In the genomic region with DNA sequence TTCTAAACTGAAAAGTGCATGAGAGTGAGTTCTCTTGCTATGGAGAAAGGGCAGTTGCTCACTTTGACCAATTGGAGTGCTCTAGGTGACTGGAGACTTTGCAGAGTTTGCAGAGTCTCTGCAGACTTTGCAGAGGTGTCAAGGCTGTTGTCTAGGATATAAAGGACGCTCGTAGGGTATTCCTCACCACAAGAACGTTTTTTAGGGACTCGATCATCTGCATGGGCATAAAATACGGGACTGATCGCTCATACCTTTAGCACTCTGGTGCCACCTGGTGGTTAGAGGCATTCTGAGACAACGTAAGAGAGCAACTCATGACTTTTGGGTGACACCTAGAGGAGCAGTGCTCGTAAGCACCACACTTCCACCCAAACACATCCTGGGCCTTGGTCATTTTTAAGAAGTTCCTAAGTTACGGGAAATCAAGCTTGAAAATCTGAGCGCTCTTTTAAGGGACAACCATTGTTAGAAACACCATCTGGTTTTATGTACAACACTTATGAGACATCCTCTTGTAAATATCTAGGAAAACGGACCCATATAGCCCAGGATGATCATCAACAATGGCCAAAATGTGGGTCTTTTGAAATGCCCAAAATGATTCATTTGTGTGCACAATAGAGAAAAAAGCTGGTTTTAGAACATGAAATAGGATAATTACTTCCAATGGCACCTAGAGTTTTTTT, we compare ENCODE assay signal across 9 cellular contexts. TPM values are rescaled to one million over a fixed set of nuclear protein-coding genes. Genes with fewer than 3 reads are reported as not detected.
A peak's percentile ranks its signal among the peaks of the same experiment; 100 is the strongest.
DNase-seq lines count a peak whose midpoint lies in the region; ATAC-seq and TF ChIP-seq lines count a peak whose summit lies in the region.
"Had no signal": no experiment of that assay in that cellular context is flagged by ENCODE, and none has a peak within 500 bp of the region (broad histone marks: within the 10 kb centered on the region; RNA-seq: fewer than 3 reads in every experiment).

No MANE protein-coding gene starts in this region.

- WGBS in gastroesophageal sphincter (ENCODE audit: low coverage in 1 of 2), 2 donors: 5 to 11% methylated on average over 9 to 11 of the region's 11 CpGs
- 9 to 12% (median 9%) methylated on average over 11 of the region's 11 CpGs for WGBS in ovary, 3 donors

- H3K27me3 ChIP-seq in SJSA1 (replicated peaks) (no peaks in the 10 kb centered on the region), gastroesophageal sphincter (no peaks in the 10 kb centered on the region), ovary (no peaks in the 10 kb centered on the region), thoracic aorta (replicated peaks; ENCODE audit: insufficient read depth) (no peaks in the 10 kb centered on the region)

- DNase-seq in COLO829 (ENCODE audit: low spot score) (peak; percentile 89), NB4 (ENCODE audit: low read depth) (peak; percentile 93), SJSA1 (ENCODE audit: low read depth in 1 of 2, low spot score in 2 of 2) (peak; percentile 83 to 89), ovary (peak; percentile 86 to 96 (median 91)), thoracic aorta (ENCODE audit: low spot score) (peak; percentile 94)
- peak; percentile 93 for DNase-seq in activated effector memory CD4-positive, alpha-beta T cell treated with anti-CD3 and anti-CD28 coated beads, Interleukin-2, amount 50 U/mL, for 16 hours

- ATAC-seq in GM21825 (IDR thresholded peaks at IDR 0.05; ENCODE audit: unreplicated experiment): peak; percentile 75
- ATAC-seq in gastroesophageal sphincter: peak; percentile 94
- ATAC-seq in thoracic aorta (ENCODE audit: insufficient number of reproducible peaks, low FRiP score, low read depth): peak; percentile 92

- intact Hi-C loops in ovary (cut with DNase I): loop anchor here (2.0 to 5.0 kb wide), 3 partner anchors 122 to 142 kb away; no protein-coding TSS in a partner anchor

- no peaks in the 10 kb centered on the region for H3K9me3 ChIP-seq in SJSA1 (replicated peaks)
- H3K9me3 ChIP-seq in gastroesophageal sphincter: no peaks in the 10 kb centered on the region
- H3K9me3 ChIP-seq in ovary: no peaks in the 10 kb centered on the region
- H3K9me3 ChIP-seq in thoracic aorta: no peaks in the 10 kb centered on the region

- no peaks in the 10 kb centered on the region for H3K4me1 ChIP-seq in SJSA1 (replicated peaks)
- peaks cover 0 to 10% (median 0%) of the 10 kb centered on the region in 3 donors for H3K4me1 ChIP-seq in gastroesophageal sphincter
- peaks cover 3% of the 10 kb centered on the region for H3K4me1 ChIP-seq in ovary (ENCODE audit: insufficient read depth)
- no peaks in the 10 kb centered on the region for H3K4me1 ChIP-seq in thoracic aorta (ENCODE audit: control insufficient read depth in 1 of 2, low read depth in 2 of 2)

- H3K27ac ChIP-seq in SJSA1: no peak overlapping the region
- H3K27ac ChIP-seq in gastroesophageal sphincter: no peak overlapping the region
- H3K27ac ChIP-seq in ovary: no peak overlapping the region
- no peak overlapping the region for H3K27ac ChIP-seq in thoracic aorta

- no peak for TF ChIP-seq EP300 in gastroesophageal sphincter (IDR thresholded peaks at IDR 0.05)
- TF ChIP-seq EP300 in ovary (IDR thresholded peaks at IDR 0.05): no peak

- no peaks in the 10 kb centered on the region for H3K36me3 ChIP-seq in SJSA1
- no peaks in the 10 kb centered on the region for H3K36me3 ChIP-seq in gastroesophageal sphincter
- no peaks in the 10 kb centered on the region for H3K36me3 ChIP-seq in ovary
- H3K36me3 ChIP-seq in thoracic aorta: no peaks in the 10 kb centered on the region

- no peak for TF ChIP-seq POLR2A in NB4 (IDR thresholded peaks at IDR 0.05; ENCODE audit: extremely low read depth, insufficient read length)
- no peak for TF ChIP-seq POLR2A in gastroesophageal sphincter (IDR thresholded peaks at IDR 0.05)
- TF ChIP-seq POLR2A in ovary (IDR thresholded peaks at IDR 0.05): no peak

- H3K4me3 ChIP-seq in NB4 (ENCODE audit: low read depth, low read length) (no peak overlapping the region), SJSA1 (no peak overlapping the region), gastroesophageal sphincter (no peak overlapping the region), ovary (no peak overlapping the region), thoracic aorta (peak overlapping the region; percentile 43)

- TF ChIP-seq CTCF in NB4 (IDR thresholded peaks at IDR 0.05; ENCODE audit: low read depth, low read length) (peak; percentile 97), gastroesophageal sphincter (IDR thresholded peaks at IDR 0.05) (peak; percentile 96 to 99 (median 98)), ovary (IDR thresholded peaks at IDR 0.05) (peak; percentile 90 to 99 (median 99)), thoracic aorta (IDR thresholded peaks at IDR 0.05) (peak; percentile 96)

RNA-seq across cellular contexts. Expression of a gene that starts 51.6 kb away (rescaled TPM):
- not detected in 2 replicates for total RNA-seq in SJSA1 (2014; rRNA removed; shearing (Covaris generic))
- total RNA-seq in gastroesophageal sphincter (under 1 TPM in 3 of 4 donors, not detected in 1; under 0.01 to 0.07 (median 0.04) TPM), ovary (under 1 TPM in 5 of 7 donors, not detected in 2; under 0.01 to 0.18 (median 0.05) TPM), thoracic aorta (not detected)
- polyA plus RNA-seq in ovary: 1 to 10 TPM in 1 of 2 donors, under 1 TPM in 1; 0.04 to 1.2 TPM
- total RNA-seq: T-helper 2 cell treated with Interferon-gamma antibody and Interleukin-4, amounts not matched to agents 100 ng/mL and 5 ng/mL, for 36 hours had no signal
